Comparison of ENCODE assay signal across 7 cellular contexts in the genomic region with DNA sequence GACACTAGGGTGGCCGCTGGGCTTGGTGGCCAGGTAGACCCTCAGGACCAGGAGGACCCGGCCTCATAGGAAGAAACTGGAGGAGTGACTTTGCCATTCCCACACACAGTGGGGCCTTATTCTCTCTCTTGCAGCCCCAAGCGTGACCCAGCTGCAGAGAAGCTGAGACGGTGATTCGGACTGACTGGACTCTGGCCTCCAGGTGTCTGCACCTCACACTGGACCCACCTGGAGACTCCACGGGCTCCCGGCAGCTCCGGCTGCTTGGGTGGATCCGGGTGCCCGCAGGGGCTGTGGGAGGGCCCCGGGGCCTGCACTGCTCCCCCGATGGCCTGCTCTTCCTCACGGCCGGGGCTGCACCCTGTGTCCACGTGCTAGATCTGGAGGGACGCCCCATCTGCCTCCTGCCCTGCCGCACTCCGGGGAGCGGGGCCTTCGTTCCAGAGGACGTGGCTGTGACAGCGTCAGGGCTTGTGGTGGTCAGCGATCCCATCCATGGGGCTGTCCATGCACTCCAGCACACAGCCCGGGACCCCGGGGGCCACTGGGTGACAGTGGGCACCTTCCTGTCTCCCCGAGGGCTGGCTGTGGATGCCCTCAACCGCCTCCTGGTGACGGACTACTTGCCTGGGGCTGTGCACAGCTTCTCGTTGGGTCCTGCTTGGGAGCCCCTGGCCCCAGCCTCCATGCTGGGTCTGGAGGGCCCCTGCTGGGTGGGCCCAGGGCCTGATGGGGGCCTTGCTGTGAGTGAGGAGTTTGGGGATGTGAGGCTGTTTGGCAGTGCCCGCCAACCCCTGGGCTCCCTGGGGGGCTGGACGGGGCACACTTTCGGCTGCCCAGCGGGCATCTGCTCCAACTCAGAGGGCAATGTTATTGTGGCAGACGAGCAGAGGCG. TPM values are rescaled to one million over a fixed set of nuclear protein-coding genes. Genes with fewer than 3 reads are reported as not detected.
DNase-seq lines count a peak whose midpoint lies in the region; ATAC-seq and TF ChIP-seq lines count a peak whose summit lies in the region.

No MANE protein-coding gene starts in this region.

- H3K9me3 ChIP-seq in Panc1 (ENCODE audit: control insufficient read depth, insufficient read depth, low read depth, low read length) (no peaks in the 10 kb centered on the region), esophagus squamous epithelium (no peaks in the 10 kb centered on the region), body of pancreas (no peaks in the 10 kb centered on the region)

- TF ChIP-seq CTCF in GM23338 (conservative IDR thresholded peaks at IDR 0.05; ENCODE audit: low read depth in 2 of 2), result no peak
- TF ChIP-seq CTCF in Panc1 (IDR thresholded peaks at IDR 0.05), result no peak
- TF ChIP-seq CTCF in esophagus squamous epithelium (IDR thresholded peaks at IDR 0.05), result no peak
- TF ChIP-seq CTCF in body of pancreas (IDR thresholded peaks at IDR 0.05), result no peak

- H2AFZ ChIP-seq in GM23338, result 0 out of 2 replicates have a peak overlapping the region, but pooled peaks have one; percentile 78

- H3K4me2 ChIP-seq in GM23338, result peak overlapping the region; percentile 32; the same call in 1 of the 2 replicates

- H3F3A ChIP-seq in GM23338 (replicated peaks; ENCODE audit: low read depth), result 0 out of 2 replicates have a peak, but pooled peaks cover 11% of the 10 kb centered on the region

- POLR2A ChIA-PET in Panc1 (lab: Charles Lee), result interaction anchor here (0.6 kb wide), 1 partner anchor 166 kb away, joined by 13 read pairs; a partner anchor contains a TSS

- H3K27me3 ChIP-seq in GM23338 (ENCODE audit: insufficient read depth) (no peaks in the 10 kb centered on the region), Panc1 (ENCODE audit: control insufficient read depth, insufficient read depth, low read length) (no peaks in the 10 kb centered on the region), esophagus squamous epithelium (peaks cover 0 to 30% (median 0%) of the 10 kb centered on the region in 4 donors), body of pancreas (no peaks in the 10 kb centered on the region)

- peaks cover 6% of the 10 kb centered on the region; the same call in 2 of the 3 replicates for H3K4me1 Mint-ChIP-seq in GM23338
- H3K4me1 Mint-ChIP-seq in stimulated activated memory B cell treated with anti-CD40 and anti-IgM and Interleukin-4, amounts not matched to agents 10 μg/mL and 1 μg/mL and 100 μg/mL, for 72 hours, result peaks cover 41% of the 10 kb centered on the region

- in situ Hi-C loops in Panc1 (cut with HindIII; ENCODE audit: low pct_unique_long_range_greater_than_20kb, low sequenced_read_pairs), result no loop called here

- BruUV-seq in Panc1 (replicated peaks; lab: Mats Ljungman, UMichigan), result no TSS peak

- H3K27ac Mint-ChIP-seq in GM23338, result no peak overlapping the region
- peak overlapping the region; percentile 92 for H3K27ac Mint-ChIP-seq in stimulated activated memory B cell treated with anti-CD40 and anti-IgM and Interleukin-4, amounts not matched to agents 10 μg/mL and 1 μg/mL and 100 μg/mL, for 72 hours

- H3K4me3 Mint-ChIP-seq in GM23338, result 0 out of 3 replicates have a peak overlapping the region, but pooled peaks have one; percentile 6
- H3K4me3 Mint-ChIP-seq in stimulated activated memory B cell treated with anti-CD40 and anti-IgM and Interleukin-4, amounts not matched to agents 10 μg/mL and 1 μg/mL and 100 μg/mL, for 72 hours, result peak overlapping the region; percentile 76

- H3K4me3 ChIP-seq in GM23338 (no peak overlapping the region), Panc1 (ENCODE audit: low read depth in 2 of 2, low read length in 2 of 2) (no peak overlapping the region), esophagus squamous epithelium (peak overlapping the region in 2 of 4 donors; percentile 33 to 47), body of pancreas (no peak overlapping the region)

- no peak for ATAC-seq in GM23338
- no peak for ATAC-seq in Panc1
- ATAC-seq in stimulated activated memory B cell treated with anti-CD40 and anti-IgM and Interleukin-4, amounts not matched to agents 10 μg/mL and 1 μg/mL and 100 μg/mL, for 72 hours, result no peak
- no peak for ATAC-seq in HG03442 (IDR thresholded peaks at IDR 0.05; ENCODE audit: unreplicated experiment)
- no peak for ATAC-seq in GM18909 (IDR thresholded peaks at IDR 0.05; ENCODE audit: poor library complexity, unreplicated experiment)
- no peak for ATAC-seq in body of pancreas

- H4K20me1 ChIP-seq in GM23338 (replicated peaks; ENCODE audit: insufficient read depth), result no peaks in the 10 kb centered on the region

- no peak overlapping the region for H3K27ac ChIP-seq in GM23338 (ENCODE audit: low read depth)
- peak overlapping the region; percentile 93 for H3K27ac ChIP-seq in Panc1 (ENCODE audit: low read length)
- H3K27ac ChIP-seq in esophagus squamous epithelium, result peak overlapping the region; percentile 7 to 68 (median 45)
- H3K27ac ChIP-seq in body of pancreas, result no peak overlapping the region

- no peak for DNase-seq in GM23338 (ENCODE audit: low spot score)
- DNase-seq in Panc1 (ENCODE audit: low read depth, low spot score), result no peak
- DNase-seq in esophagus squamous epithelium (lab: John Stamatoyannopoulos, UW), result no peak
- DNase-seq in body of pancreas, result no peak

- H3K79me2 ChIP-seq in GM23338 (replicated peaks; ENCODE audit: insufficient read depth), result peaks cover 8% of the 10 kb centered on the region

- intact Hi-C loops in Panc1 (cut with micrococcal nuclease; ENCODE audit: unreplicated experiment) (no loop called here), esophagus squamous epithelium (cut with DNase I) (no loop called here), body of pancreas (cut with DNase I) (no loop called here)

- H3K9me2 ChIP-seq in GM23338 (ENCODE audit: insufficient read depth), result no peaks in the 10 kb centered on the region

- no peaks in the 10 kb centered on the region; the same call in 2 of the 3 replicates for H3K36me3 Mint-ChIP-seq in GM23338 (ENCODE audit: low read depth)
- H3K36me3 Mint-ChIP-seq in stimulated activated memory B cell treated with anti-CD40 and anti-IgM and Interleukin-4, amounts not matched to agents 10 μg/mL and 1 μg/mL and 100 μg/mL, for 72 hours, result no peaks in the 10 kb centered on the region

- H3K9me3 Mint-ChIP-seq in GM23338, result no peaks in the 10 kb centered on the region
- no peaks in the 10 kb centered on the region for H3K9me3 Mint-ChIP-seq in stimulated activated memory B cell treated with anti-CD40 and anti-IgM and Interleukin-4, amounts not matched to agents 10 μg/mL and 1 μg/mL and 100 μg/mL, for 72 hours

- H3K4me1 ChIP-seq in GM23338 (ENCODE audit: insufficient read depth) (peaks cover 17% of the 10 kb centered on the region), Panc1 (ENCODE audit: control insufficient read depth, insufficient read depth, low read length) (peaks cover 60% of the 10 kb centered on the region), esophagus squamous epithelium (peaks cover 31 to 67% (median 40%) of the 10 kb centered on the region in 3 donors), body of pancreas (peaks cover 34% of the 10 kb centered on the region)

- TF ChIP-seq POLR2A in esophagus squamous epithelium (IDR thresholded peaks at IDR 0.05), result no peak
- TF ChIP-seq POLR2A in body of pancreas (IDR thresholded peaks at IDR 0.05), result no peak

- CTCF ChIA-PET in Panc1 (lab: Charles Lee), result interaction anchor here (0.6 kb wide), 1 partner anchor 290 kb away, joined by 3 read pairs; no protein-coding TSS in a partner anchor

- H3K36me3 ChIP-seq in GM23338 (ENCODE audit: insufficient read depth) (no peaks in the 10 kb centered on the region), Panc1 (ENCODE audit: control insufficient read depth, insufficient read depth, low read length) (no peaks in the 10 kb centered on the region), esophagus squamous epithelium (peaks cover 0 to 8% (median 0%) of the 10 kb centered on the region in 3 donors), body of pancreas (replicated peaks in 1 of 2; ENCODE audit: insufficient read depth in 1 of 2, low read depth in 2 of 2) (no peaks in the 10 kb centered on the region)

- peaks cover 3% of the 10 kb centered on the region for H3K27me3 Mint-ChIP-seq in GM23338 (ENCODE audit: insufficient read depth, low read depth, poor library complexity)
- H3K27me3 Mint-ChIP-seq in stimulated activated memory B cell treated with anti-CD40 and anti-IgM and Interleukin-4, amounts not matched to agents 10 μg/mL and 1 μg/mL and 100 μg/mL, for 72 hours, result peaks cover 4% of the 10 kb centered on the region

- 83% methylated on average over 1 of the region's 35 CpGs; no CpG with 5 or more reads in 1 of the 2 donors for WGBS in esophagus squamous epithelium, 2 donors
- WGBS in body of pancreas, 2 donors, result 87% methylated on average over 7 to 32 of the region's 35 CpGs

RNA-seq across cellular contexts. Expression of a gene that starts 0.8 kb away (rescaled TPM):
- 0.80 TPM in 1 of 2 replicates, not detected in the other for total RNA-seq in GM23338 (2014; rRNA removed; shearing (Covaris generic))
- 0.14 and 0.47 TPM in 2 replicates for polyA plus RNA-seq in GM23338 (2016; fragmentation: Nextera tagmentation; extraction: Ambion mirVana)
- 4.0 TPM for total RNA-seq in Panc1 (2021; ENCODE audit: unreplicated experiment)
- polyA plus RNA-seq in Panc1 (2012; ENCODE audit: insufficient read length), result 5.2 TPM
- total RNA-seq in esophagus squamous epithelium, result under 1 TPM in 3 of 4 donors, not detected in 1; 0.09 to 0.95 (median 0.59) TPM
- under 1 TPM in 1 of 2 donors, not detected in 1; 0.52 TPM for total RNA-seq in body of pancreas

RNA-seq across cellular contexts. Expression of a gene that starts 2.2 kb away (rescaled TPM):
- 49.9 and 62.3 TPM in 2 replicates for total RNA-seq in GM23338 (2014; rRNA removed; shearing (Covaris generic))
- 28.0 and 30.2 TPM in 2 replicates for polyA plus RNA-seq in GM23338 (2016; fragmentation: Nextera tagmentation; extraction: Ambion mirVana)
- total RNA-seq in Panc1 (2021; ENCODE audit: unreplicated experiment) (83.5 TPM), esophagus squamous epithelium (10 to 100 TPM; 15.9 to 24.0 (median 20.4) TPM), body of pancreas (10 to 100 TPM; 76.5 to 83.1 TPM)
- 84.1 TPM for polyA plus RNA-seq in Panc1 (2012; ENCODE audit: insufficient read length)

RNA-seq across cellular contexts. Expression of a gene that starts 7.4 kb away (rescaled TPM):
- total RNA-seq in GM23338 (2014; rRNA removed; shearing (Covaris generic)), result 1.1 and 1.4 TPM in 2 replicates
- 0.32 and 0.63 TPM in 2 replicates for polyA plus RNA-seq in GM23338 (2016; fragmentation: Nextera tagmentation; extraction: Ambion mirVana)
- total RNA-seq in Panc1 (2021; ENCODE audit: unreplicated experiment) (2.2 TPM), esophagus squamous epithelium (not detected), body of pancreas (not detected)
- 3.9 TPM for polyA plus RNA-seq in Panc1 (2012; ENCODE audit: insufficient read length)

RNA-seq across cellular contexts. Expression of a gene that starts 22.3 kb away (rescaled TPM):
- 24.2 and 24.6 TPM in 2 replicates for total RNA-seq in GM23338 (2014; rRNA removed; shearing (Covaris generic))
- polyA plus RNA-seq in GM23338 (2016; fragmentation: Nextera tagmentation; extraction: Ambion mirVana), result 11.2 and 12.0 TPM in 2 replicates
- total RNA-seq in Panc1 (2021; ENCODE audit: unreplicated experiment), result 30.7 TPM
- polyA plus RNA-seq in Panc1 (2012; ENCODE audit: insufficient read length), result 44.4 TPM
- total RNA-seq in esophagus squamous epithelium, result 10 to 100 TPM; 14.2 to 31.4 (median 20.3) TPM
- 10 to 100 TPM; 37.2 to 41.0 TPM for total RNA-seq in body of pancreas

RNA-seq across cellular contexts. Expression of a gene that starts 40.1 kb away (rescaled TPM):
- total RNA-seq in GM23338 (2014; rRNA removed; shearing (Covaris generic)), result 142 and 164 TPM in 2 replicates
- 27.3 and 30.7 TPM in 2 replicates for polyA plus RNA-seq in GM23338 (2016; fragmentation: Nextera tagmentation; extraction: Ambion mirVana)
- total RNA-seq in Panc1 (2021; ENCODE audit: unreplicated experiment), result 78.5 TPM
- polyA plus RNA-seq in Panc1 (2012; ENCODE audit: insufficient read length), result 117 TPM
- total RNA-seq in esophagus squamous epithelium, result 10 to 100 TPM; 29.4 to 69.6 (median 52.4) TPM
- total RNA-seq in body of pancreas, result 100 to 1,000 TPM in 1 of 2 donors, 10 to 100 TPM in 1; 48.0 to 104 TPM

Comparison
In these comparisons a context has a peak if more than half of its experiments do, and no peak if none do; other contexts are left out.
1. H3K27ac ChIP-seq: peak in Panc1 (single experiment) and esophagus squamous epithelium (4 of 4); none in GM23338 (single experiment) and body of pancreas (0 of 4).